In genomic region chr16:56944954-56945839, GRCh38 we compare ENCODE assay signal across 8 cellular contexts. TPM values are rescaled to one million over a fixed set of nuclear protein-coding genes. Genes with fewer than 3 reads are reported as not detected.
A peak's percentile ranks its signal among the peaks of the same experiment; 100 is the strongest.
DNase-seq lines count a peak whose midpoint lies in the region; ATAC-seq and TF ChIP-seq lines count a peak whose summit lies in the region.

No MANE protein-coding gene starts in this region.

- no peak overlapping the region for H3K4me3 ChIP-seq in CD4-positive, alpha-beta memory T cell (ENCODE audit: low read length in 2 of 2)
- H3K4me3 ChIP-seq in PC-3 (ENCODE audit: low read length) = no peak overlapping the region
- H3K4me3 ChIP-seq in hepatocyte = no peak overlapping the region
- no peak overlapping the region for H3K4me3 ChIP-seq in uterus

- peak overlapping the region in 6 of 7 donors; percentile 9 to 85 (median 52) for H3K27ac Mint-ChIP-seq in CD4-positive, alpha-beta memory T cell

- H2AFZ ChIP-seq in PC-3 (ENCODE audit: low read length) (no peak overlapping the region), hepatocyte (no peak overlapping the region)

- no peak overlapping the region for H3K4me2 ChIP-seq in PC-3 (ENCODE audit: low read length)
- H3K4me2 ChIP-seq in hepatocyte = no peak overlapping the region

- H3K9me3 ChIP-seq in CD4-positive, alpha-beta memory T cell (ENCODE audit: control insufficient read depth in 1 of 2, low read length in 2 of 2) = no peaks in the 10 kb centered on the region
- no peaks in the 10 kb centered on the region for H3K9me3 ChIP-seq in PC-3 (ENCODE audit: low read length)
- no peaks in the 10 kb centered on the region for H3K9me3 ChIP-seq in hepatocyte (ENCODE audit: low read depth)
- no peaks in the 10 kb centered on the region for H3K9me3 ChIP-seq in uterus

- H3K4me3 Mint-ChIP-seq in CD4-positive, alpha-beta memory T cell = no peak overlapping the region

- ATAC-seq in GM21381 (IDR thresholded peaks at IDR 0.05; ENCODE audit: unreplicated experiment) (peak; percentile 31), PC-3 (peak; percentile 29; the same call in 1 of the 2 replicates), GM21786 (IDR thresholded peaks at IDR 0.05; ENCODE audit: unreplicated experiment) (no peak)

- POLR2A ChIA-PET in CD4-positive, alpha-beta memory T cell (lab: Charles Lee; ENCODE audit: partially characterized antibody) = interaction anchor here (1.1 to 5.5 kb wide), 5 partner anchors 8 to 147 kb away, joined by 3 to 51 read pairs (median 3); partner anchors contain the start of genes CPNE2, HERPUD1 and NLRC5
- POLR2A ChIA-PET in PC-3 (lab: Charles Lee; ENCODE audit: unreplicated experiment) = interaction anchor here (0.7 kb wide), 1 partner anchor 14 kb away, joined by 5 read pairs; no protein-coding TSS in a partner anchor

- no peak overlapping the region for H3K27ac ChIP-seq in CD4-positive, alpha-beta memory T cell (ENCODE audit: low read depth, low read length)
- H3K27ac ChIP-seq in PC-3 (ENCODE audit: low read length) (peak overlapping the region; percentile 23; the same call in 1 of the 2 replicates), hepatocyte (peak overlapping the region; percentile 2), uterus (no peak overlapping the region)

- H3K27me3 ChIP-seq in CD4-positive, alpha-beta memory T cell (ENCODE audit: insufficient read depth, low read length) = no peaks in the 10 kb centered on the region
- no peaks in the 10 kb centered on the region for H3K27me3 ChIP-seq in PC-3 (ENCODE audit: low read length)
- no peaks in the 10 kb centered on the region for H3K27me3 ChIP-seq in hepatocyte
- H3K27me3 ChIP-seq in uterus = no peaks in the 10 kb centered on the region

- no peak for DNase-seq in CD4-positive, alpha-beta memory T cell
- DNase-seq in PC-3 (peak; percentile 65), hepatocyte (ENCODE audit: low spot score) (no peak), GDM1 (lab: John Stamatoyannopoulos, UW) (no peak), uterus (no peak), OCI-M1 (lab: John Stamatoyannopoulos, UW) (no peak)

- no peak for TF ChIP-seq POLR2A in uterus (IDR thresholded peaks at IDR 0.05)

- H3F3A ChIP-seq in PC-3 (ENCODE audit: low read length, unreplicated experiment) = no peaks in the 10 kb centered on the region

- WGBS in hepatocyte (ENCODE audit: low lambda C conversion rate, missing lambda C conversion rate) = 72% methylated on average over 2 of the region's 2 CpGs

- H3K27me3 Mint-ChIP-seq in CD4-positive, alpha-beta memory T cell = no peaks in the 10 kb centered on the region

- H3K36me3 ChIP-seq in CD4-positive, alpha-beta memory T cell (ENCODE audit: insufficient read depth, low read length) = peaks cover 49% of the 10 kb centered on the region
- H3K36me3 ChIP-seq in PC-3 (ENCODE audit: low read depth, low read length) (peaks cover 28% of the 10 kb centered on the region), hepatocyte (replicated peaks; ENCODE audit: insufficient read depth, low read depth) (peaks cover 4% of the 10 kb centered on the region), uterus (no peaks in the 10 kb centered on the region)

- H3K9ac ChIP-seq in PC-3 (ENCODE audit: low read length) = no peak overlapping the region

- H4K20me1 ChIP-seq in PC-3 (ENCODE audit: low read length) (no peaks in the 10 kb centered on the region), hepatocyte (ENCODE audit: insufficient read depth, poor library complexity, severe bottlenecking) (peaks cover 18% of the 10 kb centered on the region)

- no TSS peak for BruUV-seq in PC-3 (replicated peaks; lab: Mats Ljungman, UMichigan)

- CTCF ChIA-PET in CD4-positive, alpha-beta memory T cell (lab: Charles Lee; ENCODE audit: partially characterized antibody) = no interaction called here
- CTCF ChIA-PET in PC-3 (lab: Charles Lee) = no interaction called here

- no peaks in the 10 kb centered on the region for H3K9me2 ChIP-seq in PC-3 (replicated peaks; ENCODE audit: low read length)
- H3K9me2 ChIP-seq in hepatocyte (replicated peaks; ENCODE audit: insufficient read depth) = no peaks in the 10 kb centered on the region

- TF ChIP-seq CTCF in PC-3 (conservative IDR thresholded peaks at IDR 0.05; ENCODE audit: low read depth, low read length) (no peak), hepatocyte (IDR thresholded peaks at IDR 0.05; ENCODE audit: poor library complexity) (no peak), uterus (IDR thresholded peaks at IDR 0.05) (no peak)

- no peaks in the 10 kb centered on the region for H3K9me3 Mint-ChIP-seq in CD4-positive, alpha-beta memory T cell

- intact Hi-C loops in CD4-positive, alpha-beta memory T cell (cut with micrococcal nuclease) = no loop called here
- intact Hi-C loops in PC-3 (cut with micrococcal nuclease) = loop anchor here (5.0 to 10.0 kb wide), 4 partner anchors 42 to 222 kb away; partner anchors contain the start of genes NLRC5 and SLC12A3
- intact Hi-C loops in uterus (cut with DNase I; ENCODE audit: low total_unique reads) = no loop called here

- peaks cover 3 to 14% (median 8%) of the 10 kb centered on the region in 4 donors for H3K4me1 Mint-ChIP-seq in CD4-positive, alpha-beta memory T cell

- H3K79me2 ChIP-seq in PC-3 (ENCODE audit: low read length) = no peaks in the 10 kb centered on the region
- H3K79me2 ChIP-seq in hepatocyte = peaks cover 4% of the 10 kb centered on the region

- H3K4me1 ChIP-seq in CD4-positive, alpha-beta memory T cell (ENCODE audit: insufficient read depth, low read length) = no peaks in the 10 kb centered on the region
- H3K4me1 ChIP-seq in PC-3 (ENCODE audit: insufficient read depth, low read length) (peaks cover 17% of the 10 kb centered on the region), hepatocyte (ENCODE audit: insufficient read depth) (no peaks in the 10 kb centered on the region), uterus (no peaks in the 10 kb centered on the region)

- peaks cover 21 to 56% of the 10 kb centered on the region in 2 donors for H3K36me3 Mint-ChIP-seq in CD4-positive, alpha-beta memory T cell

RNA-seq across cellular contexts. Expression of gene HERPUD1, which starts 13.3 kb away (rescaled TPM):
- 100 to 1,000 TPM; 130 to 136 TPM for total RNA-seq in CD4-positive, alpha-beta memory T cell
- 100 to 1,000 TPM; 110 to 201 TPM for polyA plus RNA-seq in CD4-positive, alpha-beta memory T cell
- 50.1 and 54.9 TPM in 2 replicates for total RNA-seq in PC-3 (2014; rRNA removed)
- 201 and 253 TPM in 2 replicates for total RNA-seq in hepatocyte
- polyA plus RNA-seq in hepatocyte = 185 and 199 TPM in 2 replicates
- 100 to 1,000 TPM in 3 of 4 donors, 10 to 100 TPM in 1; 51.5 to 136 (median 112) TPM for total RNA-seq in uterus

RNA-seq across cellular contexts. Expression of gene CETP, which starts 16.6 kb away (rescaled TPM):
- total RNA-seq in CD4-positive, alpha-beta memory T cell = not detected
- under 1 TPM in 1 of 2 donors, not detected in 1; 0.14 TPM for polyA plus RNA-seq in CD4-positive, alpha-beta memory T cell
- total RNA-seq in PC-3 (2014; rRNA removed) (not detected in 2 replicates), hepatocyte (not detected in 2 replicates), uterus (1 to 10 TPM in 1 of 4 donors, under 1 TPM in 1, not detected in 2; 0.58 to 2.8 TPM)
- polyA plus RNA-seq in hepatocyte = not detected in 2 replicates

RNA-seq across cellular contexts. Expression of gene NLRC5, which starts 44.2 kb away (rescaled TPM):
- 100 to 1,000 TPM; 416 to 457 TPM for total RNA-seq in CD4-positive, alpha-beta memory T cell
- polyA plus RNA-seq in CD4-positive, alpha-beta memory T cell = 100 to 1,000 TPM in 1 of 2 donors, 10 to 100 TPM in 1; 41.6 to 151 TPM
- total RNA-seq in PC-3 (2014; rRNA removed) (0.98 and 4.4 TPM in 2 replicates), hepatocyte (1.3 and 6.4 TPM in 2 replicates), uterus (10 to 100 TPM; 14.9 to 77.0 (median 23.9) TPM)
- 4.5 and 7.0 TPM in 2 replicates for polyA plus RNA-seq in hepatocyte

Comparison
In these comparisons a context has a peak if more than half of its experiments do, and no peak if none do; other contexts are left out.
1. H3K27ac ChIP-seq: peak in PC-3 (single experiment) and hepatocyte (single experiment); none in CD4-positive, alpha-beta memory T cell (single experiment) and uterus (0 of 2).
2. RNA of gene NLRC5, which starts 44.2 kb away (total RNA-seq): 416 to 457 TPM in CD4-positive, alpha-beta memory T cell; 14.9 to 77.0 TPM in uterus, 1.3 to 6.4 TPM in hepatocyte and 0.98 to 4.4 TPM in PC-3; every median in the first group is over 4 times any median in the second.